In the genomic region with DNA sequence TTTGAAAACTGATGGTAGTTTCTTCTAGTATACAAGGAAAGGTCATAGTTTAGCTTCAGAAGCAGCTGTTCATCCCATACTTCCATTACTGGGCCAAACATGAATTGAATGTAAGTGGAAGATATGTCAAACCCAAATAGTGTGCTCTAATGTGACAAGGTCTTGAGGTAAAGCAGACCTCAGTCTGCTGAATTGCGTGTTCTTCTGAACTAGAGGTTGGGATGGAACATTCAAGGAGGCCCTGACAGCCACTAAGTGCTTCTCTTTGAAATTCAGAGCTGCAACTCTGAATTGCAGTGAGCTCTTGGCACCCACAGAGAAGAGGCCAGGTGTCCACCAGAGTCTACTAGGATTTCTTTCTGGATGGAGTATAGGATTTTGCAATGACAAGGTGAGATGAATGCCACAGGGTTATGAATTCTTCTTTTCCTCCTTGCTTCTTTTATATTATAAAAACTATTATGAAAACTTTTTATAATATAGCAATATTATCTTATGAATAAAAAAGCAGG, we compare ENCODE assay signal across 34 cellular contexts.
"Had no signal": no experiment of that assay in that cellular context is flagged by ENCODE, and none has a peak within 500 bp of the region (broad histone marks: within the 10 kb centered on the region; RNA-seq: fewer than 3 reads in every experiment).

No MANE protein-coding gene starts in this region.

- H3K36me3 ChIP-seq: breast epithelium had no signal

- FAIRE-seq: astrocyte, bronchial epithelial cell had no signal

- H3K4me1 ChIP-seq: adrenal gland, ascending aorta, breast epithelium had no signal

- H3K27me3 ChIP-seq: adrenal gland, ascending aorta, body of pancreas, brain microvascular endothelial cell, breast epithelium, cardiac muscle cell had no signal

- ATAC-seq: activated naive CD4-positive, alpha-beta T cell treated with anti-CD3 and anti-CD28 coated beads, Interleukin-2, amount 50 U/mL, for 72 hours; activated naive CD8-positive, alpha-beta T cell treated with anti-CD3 and anti-CD28 coated beads, Interleukin-2, amount 50 U/mL, for 24 hours; activated T-cell treated with anti-CD3 and anti-CD28 coated beads, Interleukin-2, amount 50 U/mL, for 4 hours; activated T-cell treated with anti-CD3 and anti-CD28 coated beads, Interleukin-2, amount 50 U/mL, for 72 hours; activated T-helper 17 cell treated with anti-CD3 and anti-CD28 coated beads, Interleukin-2, amount 50 U/mL, for 72 hours; body of pancreas had no signal

- H3K9me3 ChIP-seq: adrenal gland, ascending aorta, body of pancreas, breast epithelium had no signal

- H3K27ac ChIP-seq: adrenal gland, ascending aorta, body of pancreas, brain microvascular endothelial cell, breast epithelium, cardiac muscle cell had no signal

- DNase-seq: activated effector memory CD4-positive, alpha-beta T cell treated with anti-CD3 and anti-CD28 coated beads, Interleukin-2, amount 50 U/mL, for 16 hours; activated effector memory CD4-positive, alpha-beta T cell treated with Interleukin-2 at 50 U/mL for 16 hours; activated gamma-delta T cell; activated gamma-delta T cell treated with Interleukin-2 at 50 U/mL for 16 hours; activated naive CD4-positive, alpha-beta T cell; activated naive CD4-positive, alpha-beta T cell treated with anti-CD3 and anti-CD28 coated beads for 36 hours; activated naive CD4-positive, alpha-beta T cell treated with anti-CD3 and anti-CD28 coated beads, Interleukin-2, amount 10 ng/mL, durations not matched to agents 7 days and 5 days; activated naive CD4-positive, alpha-beta T cell treated with anti-CD3 and anti-CD28 coated beads, Interleukin-2, amount 50 U/mL, for 16 hours; activated naive CD4-positive, alpha-beta T cell treated with Interleukin-2 at 50 U/mL for 16 hours; activated naive CD8-positive, alpha-beta T cell treated with anti-CD3 and anti-CD28 coated beads for 36 hours; activated naive CD8-positive, alpha-beta T cell treated with anti-CD3 and anti-CD28 coated beads, Interleukin-2, amount 10 ng/mL, durations not matched to agents 7 days and 5 days; activated naive CD8-positive, alpha-beta T cell treated with anti-CD3 and anti-CD28 coated beads, Interleukin-2, amount 50 U/mL, for 24 hours; activated T-cell treated with anti-CD3 and anti-CD28 coated beads, Interleukin-2, amount 50 U/mL, for 1 hour; activated T-cell treated with anti-CD3 and anti-CD28 coated beads, Interleukin-2, amount 50 U/mL, for 24 hours; activated T-cell treated with anti-CD3 and anti-CD28 coated beads, Interleukin-2, amount 50 U/mL, for 4 hours; activated T-cell treated with anti-CD3 and anti-CD28 coated beads, Interleukin-2, amount 50 U/mL, for 48 hours; activated T-cell treated with anti-CD3 and anti-CD28 coated beads, Interleukin-2, amount 50 U/mL, for 72 hours; adrenal gland; amniotic stem cell; amygdala; anterior cingulate cortex; aorta; body of pancreas; brain microvascular endothelial cell; caudate nucleus; central memory CD4-positive, alpha-beta T cell; cerebellar nuclear complex had no signal

- H3K4me3 ChIP-seq: adrenal gland, ascending aorta, body of pancreas, breast epithelium, cardiac muscle cell had no signal
